Comparison of ENCODE assay signal across 11 cellular contexts in the genomic region with DNA sequence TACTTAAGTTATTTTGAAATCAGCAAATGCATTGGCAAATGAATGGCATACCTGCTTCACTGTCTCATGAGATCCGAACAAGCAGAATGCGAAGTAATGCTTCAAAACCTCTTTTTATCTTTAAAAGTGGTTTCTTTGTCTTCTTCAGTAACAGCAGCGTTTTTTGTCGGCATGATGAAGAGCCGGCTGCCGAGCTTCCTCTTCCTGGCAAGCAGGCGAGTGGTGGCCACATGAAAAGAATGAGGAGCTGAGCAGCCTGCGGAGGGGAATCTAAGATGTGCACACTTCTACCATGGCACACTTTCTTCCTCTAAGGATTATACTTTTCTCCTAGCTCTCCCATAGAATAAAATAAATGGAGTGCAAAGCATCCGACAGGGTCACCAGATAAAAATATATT. TPM values are rescaled to one million over a fixed set of nuclear protein-coding genes. Genes with fewer than 3 reads are reported as not detected.
DNase-seq lines count a peak whose midpoint lies in the region; ATAC-seq and TF ChIP-seq lines count a peak whose summit lies in the region.
"Had no signal": no experiment of that assay in that cellular context is flagged by ENCODE, and none has a peak within 500 bp of the region (broad histone marks: within the 10 kb centered on the region; RNA-seq: fewer than 3 reads in every experiment).

No MANE protein-coding gene starts in this region.

- no peak overlapping the region for H3K27ac ChIP-seq in tibial nerve

- peak overlapping the region; percentile 56 for H3K9ac ChIP-seq in Loucy (ENCODE audit: low read depth, low read length, poor library complexity, severe bottlenecking)

- TF ChIP-seq EP300 in tibial nerve (IDR thresholded peaks at IDR 0.05): no peak

- no peaks in the 10 kb centered on the region for H3K79me2 ChIP-seq in Loucy (ENCODE audit: insufficient read depth, low read length)

- H3K27me3 Mint-ChIP-seq in activated naive CD4-positive, alpha-beta T cell treated with anti-CD3 and anti-CD28 coated beads for 36 hours (ENCODE audit: low read depth): peaks cover 47% of the 10 kb centered on the region

- no peaks in the 10 kb centered on the region for H3K9me3 ChIP-seq in Loucy (ENCODE audit: insufficient read depth, low read depth, low read length)
- H3K9me3 ChIP-seq in tibial nerve: no peaks in the 10 kb centered on the region

- H3K9me2 ChIP-seq in Loucy (replicated peaks; ENCODE audit: low read depth, low read length): no peaks in the 10 kb centered on the region

- 39 to 40% methylated on average over 9 of the region's 9 CpGs for WGBS in tibial nerve, 2 donors

- peaks cover 27% of the 10 kb centered on the region for H3K4me1 ChIP-seq in Loucy (ENCODE audit: insufficient read depth, low read length, poor library complexity, severe bottlenecking)
- peaks cover 0 to 9% (median 0%) of the 10 kb centered on the region in 4 donors for H3K4me1 ChIP-seq in tibial nerve

- H3K9me3 Mint-ChIP-seq in activated naive CD4-positive, alpha-beta T cell treated with anti-CD3 and anti-CD28 coated beads for 36 hours: no peaks in the 10 kb centered on the region
- H3K9me3 Mint-ChIP-seq: nephron had no signal

- intact Hi-C loops in activated naive CD4-positive, alpha-beta T cell treated with anti-CD3 and anti-CD28 coated beads for 36 hours (cut with micrococcal nuclease): loop anchor here (1.0 to 5.0 kb wide), 3 partner anchors 10 to 227 kb away; no protein-coding TSS in a partner anchor

- H3K27ac Mint-ChIP-seq in activated naive CD4-positive, alpha-beta T cell treated with anti-CD3 and anti-CD28 coated beads for 36 hours: peak overlapping the region; percentile 3
- H3K27ac Mint-ChIP-seq: nephron had no signal

- CTCF ChIA-PET in activated naive CD4-positive, alpha-beta T cell treated with anti-CD3 and anti-CD28 coated beads for 36 hours (lab: Charles Lee): interaction anchor here (0.6 to 1.5 kb wide), 8 partner anchors 9 to 278 kb away, joined by 3 to 5 read pairs (median 3); no protein-coding TSS in a partner anchor

- H3K4me2 ChIP-seq in Loucy (ENCODE audit: low read depth, low read length, poor library complexity, severe bottlenecking): peak overlapping the region; percentile 68

- H3K27me3 ChIP-seq in Loucy (ENCODE audit: insufficient read depth, low read length, poor library complexity, severe bottlenecking) (no peaks in the 10 kb centered on the region), tibial nerve (peaks cover 0 to 40% of the 10 kb centered on the region in 2 donors)

- peaks cover 29% of the 10 kb centered on the region for H3K4me1 Mint-ChIP-seq in activated naive CD4-positive, alpha-beta T cell treated with anti-CD3 and anti-CD28 coated beads for 36 hours (ENCODE audit: low read depth)

- DNase-seq in UCSD-AML1 (lab: John Stamatoyannopoulos, UW; ENCODE audit: unreplicated experiment) (peak; percentile 21), tibial nerve (ENCODE audit: low spot score in 2 of 2) (no peak), GM10266 (ENCODE audit: extremely low spot score) (no peak)
- DNase-seq in activated naive CD4-positive, alpha-beta T cell treated with anti-CD3 and anti-CD28 coated beads for 36 hours: peak; percentile 67
- DNase-seq in stimulated activated CD4-positive, alpha-beta T cell treated with anti-CD3 and anti-CD28 coated beads, Interleukin-4, amount 100 ng/mL, for 4 hours: peak; percentile 17 to 31
- DNase-seq: foreskin melanocyte, IMR-90, NCI-H2107 had no signal

- H4K20me1 ChIP-seq in Loucy (ENCODE audit: insufficient read depth, low read length, poor library complexity, severe bottlenecking): no peaks in the 10 kb centered on the region

- no peak for TF ChIP-seq POLR2A in tibial nerve (IDR thresholded peaks at IDR 0.05)

- peak overlapping the region; percentile 62 for H3K4me3 ChIP-seq in Loucy (ENCODE audit: low read length, poor library complexity, severe bottlenecking)
- no peak overlapping the region for H3K4me3 ChIP-seq in tibial nerve

- no peaks in the 10 kb centered on the region for H3K36me3 Mint-ChIP-seq in activated naive CD4-positive, alpha-beta T cell treated with anti-CD3 and anti-CD28 coated beads for 36 hours (ENCODE audit: low read depth)

- H3K36me3 ChIP-seq in Loucy (ENCODE audit: insufficient read depth, low read length) (no peaks in the 10 kb centered on the region), tibial nerve (no peaks in the 10 kb centered on the region)

- no peaks in the 10 kb centered on the region for H3F3A ChIP-seq in Loucy (ENCODE audit: low read depth)

- peak overlapping the region; percentile 41 for H3K4me3 Mint-ChIP-seq in activated naive CD4-positive, alpha-beta T cell treated with anti-CD3 and anti-CD28 coated beads for 36 hours
- H3K4me3 Mint-ChIP-seq: nephron had no signal

- no peak for ATAC-seq in HG03039 (IDR thresholded peaks at IDR 0.05; ENCODE audit: unreplicated experiment)

- no peak for TF ChIP-seq CTCF in Loucy (conservative IDR thresholded peaks at IDR 0.05; ENCODE audit: low read length)
- no peak for TF ChIP-seq CTCF in tibial nerve (IDR thresholded peaks at IDR 0.05)
- no peak for TF ChIP-seq CTCF in GM10266 (IDR thresholded peaks at IDR 0.05; ENCODE audit: control insufficient read depth, insufficient read depth, low read depth, missing control alignments)

- H2AFZ ChIP-seq in Loucy (ENCODE audit: low read length): peak overlapping the region; percentile 77

RNA-seq across cellular contexts. Expression of a gene that starts 42.4 kb away (rescaled TPM):
- 10 to 100 TPM; 26.1 to 27.3 TPM for total RNA-seq in activated naive CD4-positive, alpha-beta T cell treated with anti-CD3 and anti-CD28 coated beads for 36 hours
- total RNA-seq in tibial nerve: 10 to 100 TPM; 33.3 to 48.5 (median 39.8) TPM

Comparison
In these comparisons a context has a peak if more than half of its experiments do, and no peak if none do; other contexts are left out.
1. DNase-seq: peak in UCSD-AML1 (single experiment), activated naive CD4-positive, alpha-beta T cell treated with anti-CD3 and anti-CD28 coated beads for 36 hours (single experiment) and stimulated activated CD4-positive, alpha-beta T cell treated with anti-CD3 and anti-CD28 coated beads, Interleukin-4, amount 100 ng/mL, for 4 hours (2 of 2); none in tibial nerve (0 of 2) and GM10266 (single experiment).